In the genomic region with DNA sequence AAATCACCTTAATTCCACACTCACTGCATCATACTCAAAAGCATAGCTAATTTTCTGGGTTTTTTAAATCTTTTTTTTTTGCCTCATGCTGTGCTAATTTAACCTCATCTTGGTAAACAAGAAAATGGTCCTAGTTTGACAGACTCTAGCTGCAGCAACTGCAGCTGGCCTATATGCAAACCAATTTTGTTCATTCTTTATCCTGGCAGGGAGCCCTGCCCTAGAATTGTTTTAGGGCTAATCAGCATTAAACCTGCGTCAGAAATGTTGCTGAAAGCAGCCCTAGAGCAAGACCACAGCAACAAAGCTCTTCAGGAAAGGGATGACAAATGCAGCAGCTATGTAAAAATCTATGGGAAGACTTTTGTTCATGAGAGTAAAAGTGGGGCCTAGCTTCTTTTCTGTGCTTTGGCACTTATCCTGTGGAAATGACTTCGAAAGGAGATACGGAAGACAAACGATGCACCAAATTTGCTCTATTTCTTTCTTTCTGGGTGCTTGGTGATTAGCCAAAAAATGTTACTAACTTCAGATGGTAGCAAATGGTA, we compare ENCODE assay signal across 1 cellular context.
TF ChIP-seq lines count a peak whose summit lies in the region.

No MANE protein-coding gene starts in this region.

TF ChIP-seq in HepG2, 621 proteins besides CTCF, POLR2A, EP300 and RAD21 (continued from another document):
- TF ChIP-seq, protein P1, sequence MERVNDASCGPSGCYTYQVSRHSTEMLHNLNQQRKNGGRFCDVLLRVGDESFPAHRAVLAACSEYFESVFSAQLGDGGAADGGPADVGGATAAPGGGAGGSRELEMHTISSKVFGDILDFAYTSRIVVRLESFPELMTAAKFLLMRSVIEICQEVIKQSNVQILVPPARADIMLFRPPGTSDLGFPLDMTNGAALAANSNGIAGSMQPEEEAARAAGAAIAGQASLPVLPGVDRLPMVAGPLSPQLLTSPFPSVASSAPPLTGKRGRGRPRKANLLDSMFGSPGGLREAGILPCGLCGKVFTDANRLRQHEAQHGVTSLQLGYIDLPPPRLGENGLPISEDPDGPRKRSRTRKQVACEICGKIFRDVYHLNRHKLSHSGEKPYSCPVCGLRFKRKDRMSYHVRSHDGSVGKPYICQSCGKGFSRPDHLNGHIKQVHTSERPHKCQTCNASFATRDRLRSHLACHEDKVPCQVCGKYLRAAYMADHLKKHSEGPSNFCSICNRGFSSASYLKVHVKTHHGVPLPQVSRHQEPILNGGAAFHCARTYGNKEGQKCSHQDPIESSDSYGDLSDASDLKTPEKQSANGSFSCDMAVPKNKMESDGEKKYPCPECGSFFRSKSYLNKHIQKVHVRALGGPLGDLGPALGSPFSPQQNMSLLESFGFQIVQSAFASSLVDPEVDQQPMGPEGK (CRISPR knock-in tag; IDR thresholded peaks at IDR 0.05), result no peak
- TF ChIP-seq, protein P2, sequence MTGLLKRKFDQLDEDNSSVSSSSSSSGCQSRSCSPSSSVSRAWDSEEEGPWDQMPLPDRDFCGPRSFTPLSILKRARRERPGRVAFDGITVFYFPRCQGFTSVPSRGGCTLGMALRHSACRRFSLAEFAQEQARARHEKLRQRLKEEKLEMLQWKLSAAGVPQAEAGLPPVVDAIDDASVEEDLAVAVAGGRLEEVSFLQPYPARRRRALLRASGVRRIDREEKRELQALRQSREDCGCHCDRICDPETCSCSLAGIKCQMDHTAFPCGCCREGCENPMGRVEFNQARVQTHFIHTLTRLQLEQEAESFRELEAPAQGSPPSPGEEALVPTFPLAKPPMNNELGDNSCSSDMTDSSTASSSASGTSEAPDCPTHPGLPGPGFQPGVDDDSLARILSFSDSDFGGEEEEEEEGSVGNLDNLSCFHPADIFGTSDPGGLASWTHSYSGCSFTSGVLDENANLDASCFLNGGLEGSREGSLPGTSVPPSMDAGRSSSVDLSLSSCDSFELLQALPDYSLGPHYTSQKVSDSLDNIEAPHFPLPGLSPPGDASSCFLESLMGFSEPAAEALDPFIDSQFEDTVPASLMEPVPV (CRISPR knock-in tag; IDR thresholded peaks at IDR 0.05), result no peak
- TF ChIP-seq PAF1 (CRISPR knock-in tag; IDR thresholded peaks at IDR 0.05) (no peak), KDM4B (CRISPR knock-in tag; IDR thresholded peaks at IDR 0.05) (no peak), ZNF607 (CRISPR knock-in tag; IDR thresholded peaks at IDR 0.05; ENCODE audit: borderline replicate concordance) (no peak), ZNF143 (CRISPR knock-in tag; IDR thresholded peaks at IDR 0.05) (no peak)
- TF ChIP-seq, protein P3, sequence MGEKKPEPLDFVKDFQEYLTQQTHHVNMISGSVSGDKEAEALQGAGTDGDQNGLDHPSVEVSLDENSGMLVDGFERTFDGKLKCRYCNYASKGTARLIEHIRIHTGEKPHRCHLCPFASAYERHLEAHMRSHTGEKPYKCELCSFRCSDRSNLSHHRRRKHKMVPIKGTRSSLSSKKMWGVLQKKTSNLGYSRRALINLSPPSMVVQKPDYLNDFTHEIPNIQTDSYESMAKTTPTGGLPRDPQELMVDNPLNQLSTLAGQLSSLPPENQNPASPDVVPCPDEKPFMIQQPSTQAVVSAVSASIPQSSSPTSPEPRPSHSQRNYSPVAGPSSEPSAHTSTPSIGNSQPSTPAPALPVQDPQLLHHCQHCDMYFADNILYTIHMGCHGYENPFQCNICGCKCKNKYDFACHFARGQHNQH (CRISPR knock-in tag; IDR thresholded peaks at IDR 0.05), result no peak
